Comparison of ENCODE assay signal across 9 cellular contexts in the genomic region with DNA sequence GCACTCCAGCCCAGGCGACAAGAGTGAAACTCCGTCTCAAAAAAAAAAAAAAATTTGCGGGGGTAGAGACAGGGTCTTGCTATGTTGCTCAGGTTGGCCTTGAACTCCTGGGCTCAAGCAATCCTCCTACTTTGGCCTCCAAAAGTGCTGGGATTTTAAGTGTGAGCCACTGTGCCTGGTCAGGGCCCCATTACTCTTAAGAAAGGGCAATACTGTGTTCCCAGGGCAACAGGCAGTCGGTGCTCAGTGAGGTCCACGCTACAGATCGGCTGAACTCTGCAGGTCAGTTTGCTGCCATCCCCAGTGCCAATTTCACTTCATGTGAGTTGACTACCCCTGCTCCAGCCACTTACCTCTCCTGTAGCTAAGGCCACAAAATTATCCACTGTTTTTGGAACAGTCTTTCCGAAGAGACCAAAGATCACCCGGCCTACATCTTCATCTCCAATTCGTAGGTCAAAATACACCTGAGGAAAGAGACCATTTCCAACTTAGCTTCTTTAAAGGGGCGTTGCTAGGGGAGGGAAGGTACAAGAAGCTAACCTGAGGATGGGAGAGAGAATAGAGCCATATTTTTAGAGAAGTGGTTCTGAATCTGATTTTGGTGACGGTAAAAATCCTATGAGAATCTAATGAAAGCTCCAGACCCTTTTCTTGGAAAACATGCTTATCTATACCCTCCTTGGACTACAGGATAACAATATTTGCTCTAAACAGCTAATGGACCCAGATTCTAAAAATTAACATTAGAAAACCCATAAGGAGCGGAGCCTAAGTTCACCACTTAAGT. TPM values are rescaled to one million over a fixed set of nuclear protein-coding genes. Genes with fewer than 3 reads are reported as not detected.
A peak's percentile ranks its signal among the peaks of the same experiment; 100 is the strongest.
DNase-seq lines count a peak whose midpoint lies in the region; ATAC-seq, FAIRE-seq and TF ChIP-seq lines count a peak whose summit lies in the region.
"Had no signal": no experiment of that assay in that cellular context is flagged by ENCODE, and none has a peak within 500 bp of the region (broad histone marks: within the 10 kb centered on the region; RNA-seq: fewer than 3 reads in every experiment).

No MANE protein-coding gene starts in this region.

- intact Hi-C loops in A673 (cut with micrococcal nuclease; ENCODE audit: unreplicated experiment), result no loop called here

- H3K27ac ChIP-seq in A673 (ENCODE audit: low read depth, low read length, poor library complexity, severe bottlenecking) (peak overlapping the region; percentile 79), HUES6 (ENCODE audit: low read depth, low read length) (peak overlapping the region; percentile 91)

- H3K27me3 ChIP-seq in A673 (replicated peaks; ENCODE audit: insufficient read depth, low read depth, low read length, poor library complexity) (no peaks in the 10 kb centered on the region), HUES6 (ENCODE audit: control insufficient read depth, insufficient read depth, low read length) (no peaks in the 10 kb centered on the region), bronchial epithelial cell (ENCODE audit: control insufficient read depth, insufficient read depth, low read length) (no peaks in the 10 kb centered on the region), mononuclear cell (ENCODE audit: insufficient read depth, low read length) (no peaks in the 10 kb centered on the region)

- no peak for ATAC-seq in HG02938 (IDR thresholded peaks at IDR 0.05; ENCODE audit: unreplicated experiment)

- H3K36me3 ChIP-seq in A673 (ENCODE audit: insufficient read depth, low read length, poor library complexity, severe bottlenecking) (peaks cover 44% of the 10 kb centered on the region), HUES6 (ENCODE audit: control insufficient read depth, insufficient read depth, low read length) (peaks cover 47% of the 10 kb centered on the region), bronchial epithelial cell (ENCODE audit: control insufficient read depth, insufficient read depth, low read length) (peaks cover 33% of the 10 kb centered on the region)

- TSS peak; percentile 78 for BruUV-seq in A673 (replicated peaks; lab: Mats Ljungman, UMichigan)

- POLR2A ChIA-PET in A673 (lab: Charles Lee; ENCODE audit: low non-redundant PET), result interaction anchor here (0.6 kb wide), 1 partner anchor 30 kb away, joined by 3 read pairs; no protein-coding TSS in a partner anchor

- CTCF ChIA-PET in A673 (lab: Charles Lee), result interaction anchor here (1.7 kb wide), 1 partner anchor 8 kb away, joined by 7 read pairs; no protein-coding TSS in a partner anchor

- H3K9me3 ChIP-seq in A673 (ENCODE audit: low read depth, low read length, poor library complexity, severe bottlenecking) (no peaks in the 10 kb centered on the region), HUES6 (ENCODE audit: control insufficient read depth, insufficient read depth, low read depth, low read length) (no peaks in the 10 kb centered on the region), mononuclear cell (ENCODE audit: low read depth, low read length) (no peaks in the 10 kb centered on the region)

- no peak for FAIRE-seq in bronchial epithelial cell (lab: Jason Lieb, UNC)

- DNase-seq in A673 (ENCODE audit: low spot score) (no peak), bronchial epithelial cell (ENCODE audit: low read depth) (no peak), SIG-M5 treated with dmso at 0.1 percent for 504 hours (lab: John Stamatoyannopoulos, UW; ENCODE audit: unreplicated experiment) (no peak), NCI-H2171 treated with DMSO at 0.1 percent for 48 hours (lab: John Stamatoyannopoulos, UW) (no peak)
- no peak for DNase-seq in stimulated activated CD4-positive, alpha-beta T cell treated with anti-CD3 and anti-CD28 coated beads, Interleukin-2, amount 100 ng/mL, for 48 hours
- DNase-seq: activated CD4-positive, alpha-beta T cell treated with anti-CD3 and anti-CD28 coated beads, Interleukin-2, amount 50 U/mL, for 48 hours had no signal

- H3K9ac ChIP-seq in HUES6 (ENCODE audit: low read length), result peak overlapping the region; percentile 99

- H3K4me3 ChIP-seq in A673 (ENCODE audit: low read depth, low read length, poor library complexity, severe bottlenecking), result peak overlapping the region; percentile 77
- H3K4me3 ChIP-seq in HUES6 (ENCODE audit: low read depth, low read length), result peak overlapping the region; percentile 98
- peak overlapping the region; percentile 74 for H3K4me3 ChIP-seq in bronchial epithelial cell (ENCODE audit: low read depth, low read length)
- peak overlapping the region; percentile 87 for H3K4me3 ChIP-seq in mononuclear cell (ENCODE audit: low read length)

- TF ChIP-seq CTCF in A673 (conservative IDR thresholded peaks at IDR 0.05; ENCODE audit: low read depth, low read length) (no peak), bronchial epithelial cell (IDR thresholded peaks at IDR 0.05; ENCODE audit: insufficient read depth, low read length, severe bottlenecking) (no peak)

- H3K4me1 ChIP-seq in A673 (ENCODE audit: insufficient read depth, low read length, poor library complexity, severe bottlenecking) (peaks cover 10% of the 10 kb centered on the region), HUES6 (ENCODE audit: control insufficient read depth, insufficient read depth, low read length) (peaks cover 15% of the 10 kb centered on the region), mononuclear cell (ENCODE audit: insufficient read depth, low read length) (peaks cover 68% of the 10 kb centered on the region)

RNA-seq across cellular contexts. Expression of a gene that starts 0.9 kb away (rescaled TPM):
- total RNA-seq in A673 (2021) (410 and 416 TPM in 2 replicates), bronchial epithelial cell (667 and 1,074 TPM in 2 replicates), mononuclear cell (219 TPM)

RNA-seq across cellular contexts. Expression of a gene that starts 10.4 kb away (rescaled TPM):
- total RNA-seq in A673 (2021) (2.6 and 2.7 TPM in 2 replicates), bronchial epithelial cell (under 0.01 and 0.13 TPM in 2 replicates), mononuclear cell (4.5 TPM)
